23 cellular contexts compared by ENCODE assay signal in genomic region chr4:75207902-75208301, GRCh38.
"Had no signal": no experiment of that assay in that cellular context is flagged by ENCODE, and none has a peak within 500 bp of the region (broad histone marks: within the 10 kb centered on the region; RNA-seq: fewer than 3 reads in every experiment).

No MANE protein-coding gene starts in this region.

- H3K4me1 ChIP-seq: colonic mucosa, esophagus muscularis mucosa, gastrocnemius medialis, left lung, lower lobe of right lung had no signal

- H3K9me3 ChIP-seq: colonic mucosa, esophagus muscularis mucosa, gastrocnemius medialis, left lung, lower lobe of right lung had no signal

- ATAC-seq: effector memory CD8-positive, alpha-beta T cell; gastrocnemius medialis; left lung; left ventricle myocardium superior; lower lobe of right lung had no signal

- FAIRE-seq: endothelial cell of umbilical vein, kidney had no signal

- H3K27ac ChIP-seq: colonic mucosa, esophagus muscularis mucosa, gastrocnemius medialis, hepatocyte, left lung, lower lobe of right lung had no signal

- H3K36me3 ChIP-seq: colonic mucosa, esophagus muscularis mucosa, gastrocnemius medialis, left lung, lower lobe of right lung had no signal

- DNase-seq: cerebellar nuclear complex; colonic mucosa; cortex of kidney; effector CD8-positive, alpha-beta T cell; effector memory CD8-positive, alpha-beta T cell; endodermal cell; foreskin fibroblast; foreskin melanocyte; gastrocnemius medialis; glutamatergic neuron; head of caudate nucleus; hypothalamus; immature natural killer cell; islet precursor cell; kidney; kidney glomerular epithelial cell; left lung; left ventricle myocardium superior; lower lobe of right lung; mesenchymal stem cell had no signal

- H3K27me3 ChIP-seq: colonic mucosa, esophagus muscularis mucosa, gastrocnemius medialis, hepatocyte, left lung had no signal

- H3K4me3 ChIP-seq: colonic mucosa, esophagus muscularis mucosa, gastrocnemius medialis, hepatocyte, left lung, lower lobe of right lung had no signal
